In the genomic region with DNA sequence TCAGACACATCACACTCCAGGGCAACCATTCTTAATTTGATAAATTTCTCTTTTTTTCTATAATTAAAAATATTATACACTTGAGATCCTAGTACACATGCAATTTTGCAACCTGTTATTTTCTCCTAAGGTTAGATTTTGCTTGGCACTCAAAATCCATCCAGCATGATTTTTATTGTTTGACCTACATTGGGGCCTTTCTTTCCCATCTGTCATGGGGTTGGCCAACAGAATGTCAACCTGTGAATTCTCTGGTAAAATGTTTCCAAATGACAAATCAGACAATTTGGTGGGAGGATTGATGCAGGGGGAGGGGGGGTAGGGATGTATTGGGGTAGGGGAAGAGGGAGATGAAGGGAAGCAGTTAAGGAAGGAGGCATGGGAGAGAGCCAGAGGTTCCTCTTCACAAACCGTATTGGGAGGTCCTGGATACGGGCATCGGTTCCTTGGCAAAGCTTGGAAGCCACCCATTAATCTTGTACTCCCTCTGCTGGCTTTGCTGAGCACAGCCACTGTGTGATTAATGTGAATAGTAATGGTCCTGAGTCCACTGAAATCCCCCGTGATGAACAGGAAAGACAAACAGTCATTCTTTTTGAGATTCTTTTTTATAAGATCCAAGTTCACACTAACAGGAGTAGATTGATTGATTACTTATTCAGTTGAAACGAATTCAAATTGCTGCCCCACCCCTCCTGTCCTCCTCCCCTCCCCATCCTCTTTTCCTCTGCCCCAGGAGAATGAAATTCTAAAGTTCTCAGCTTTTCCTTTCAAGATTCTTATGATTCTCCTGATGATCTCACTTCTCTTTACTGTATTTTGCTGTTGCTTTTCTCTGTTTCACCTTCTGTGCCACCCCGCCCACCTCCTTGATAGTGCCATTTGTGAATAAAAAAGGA, we compare ENCODE assay signal across 9 cellular contexts.
DNase-seq lines count a peak whose midpoint lies in the region; ATAC-seq and TF ChIP-seq lines count a peak whose summit lies in the region.
"Had no signal": no experiment of that assay in that cellular context is flagged by ENCODE, and none has a peak within 500 bp of the region (broad histone marks: within the 10 kb centered on the region; RNA-seq: fewer than 3 reads in every experiment).

No MANE protein-coding gene starts in this region.

- intact Hi-C loops in MCF 10A (cut with micrococcal nuclease), result loop anchor here (1.0 to 2.0 kb wide), 4 partner anchors 100 to 353 kb away; partner anchors contain the start of gene MAGI1

- ATAC-seq in HG02981 (IDR thresholded peaks at IDR 0.05; ENCODE audit: unreplicated experiment), result peak; percentile 63
- no peak for ATAC-seq in thoracic aorta (ENCODE audit: insufficient number of reproducible peaks, low FRiP score, low read depth)

- H3K4me3 Mint-ChIP-seq in MCF 10A (ENCODE audit: unreplicated experiment), result no peak overlapping the region

- DNase-seq in NK-92 treated with Interleukin-12 subunit alpha and Interleukin-12 subunit beta, amount 100 ng/mL, for 24 hours (lab: John Stamatoyannopoulos, UW), result peak; percentile 2
- DNase-seq in NK-92 (lab: John Stamatoyannopoulos, UW; ENCODE audit: unreplicated experiment), result no peak
- peak; percentile 23 for DNase-seq in NCI-H774 (lab: John Stamatoyannopoulos, UW)
- DNase-seq in MCF 10A (ENCODE audit: unreplicated experiment), result peak; percentile 77
- peak; percentile 81 for DNase-seq in iPS-NIHi7 (ENCODE audit: extremely low spot score)
- no peak for DNase-seq in thoracic aorta (ENCODE audit: low spot score)
- DNase-seq in T-helper 9 cell, result no peak

- TF ChIP-seq CTCF in MCF 10A (IDR thresholded peaks at IDR 0.05; ENCODE audit: unreplicated experiment) (peak; percentile 74), thoracic aorta (IDR thresholded peaks at IDR 0.05) (peak; percentile 80)

- H3K27ac Mint-ChIP-seq in MCF 10A (ENCODE audit: low read depth, unreplicated experiment), result no peak overlapping the region

- H3K9me3 ChIP-seq in thoracic aorta, result no peaks in the 10 kb centered on the region
- H3K9me3 ChIP-seq: BLaER1 treated with 17β-estradiol and CSF1 and Interleukin-3, amounts not matched to agents 10 nM and 100 nM had no signal

- H3K4me1 Mint-ChIP-seq in MCF 10A (ENCODE audit: insufficient read depth, unreplicated experiment), result no peaks in the 10 kb centered on the region

- BruUV-seq in MCF 10A (replicated peaks; lab: Mats Ljungman, UMichigan), result no TSS peak

- H3K36me3 ChIP-seq in thoracic aorta, result no peaks in the 10 kb centered on the region
- H3K36me3 ChIP-seq: BLaER1 treated with 17β-estradiol and CSF1 and Interleukin-3, amounts not matched to agents 10 nM and 100 nM had no signal

- H3K36me3 Mint-ChIP-seq in MCF 10A (ENCODE audit: insufficient read depth, unreplicated experiment), result no peaks in the 10 kb centered on the region

- POLR2A ChIA-PET in MCF 10A (lab: Yijun Ruan, JAX), result interaction anchor here (0.5 to 0.8 kb wide), 3 partner anchors 306 to 699 kb away, joined by 3 read pairs; no protein-coding TSS in a partner anchor

- no peaks in the 10 kb centered on the region for H3K9me3 Mint-ChIP-seq in MCF 10A (ENCODE audit: unreplicated experiment)

- CTCF ChIA-PET in MCF 10A (lab: Yijun Ruan, JAX), result interaction anchor here (0.6 to 4.3 kb wide), 33 partner anchors 8 to 702 kb away, joined by 3 to 29 read pairs (median 3); no protein-coding TSS in a partner anchor

- no peaks in the 10 kb centered on the region for H3K27me3 ChIP-seq in thoracic aorta (replicated peaks; ENCODE audit: insufficient read depth)
- H3K27me3 ChIP-seq: BLaER1 treated with 17β-estradiol and CSF1 and Interleukin-3, amounts not matched to agents 10 nM and 100 nM had no signal

- peaks cover 0 to 9% of the 10 kb centered on the region in 2 donors for H3K4me1 ChIP-seq in thoracic aorta (ENCODE audit: control insufficient read depth in 1 of 2, low read depth in 2 of 2)
- H3K4me1 ChIP-seq: BLaER1 treated with 17β-estradiol and CSF1 and Interleukin-3, amounts not matched to agents 10 nM and 100 nM had no signal

- no peak overlapping the region for H3K27ac ChIP-seq in thoracic aorta
- H3K27ac ChIP-seq: BLaER1 treated with 17β-estradiol and CSF1 and Interleukin-3, amounts not matched to agents 10 nM and 100 nM had no signal

- H3K27me3 Mint-ChIP-seq in MCF 10A (ENCODE audit: insufficient read depth, unreplicated experiment), result peaks cover 15% of the 10 kb centered on the region

- H3K4me3 ChIP-seq in thoracic aorta, result no peak overlapping the region
- H3K4me3 ChIP-seq: BLaER1 treated with 17β-estradiol and CSF1 and Interleukin-3, amounts not matched to agents 10 nM and 100 nM had no signal

Comparison
In these comparisons a context has a peak if more than half of its experiments do, and no peak if none do; other contexts are left out.
1. DNase-seq: peak in NK-92 treated with Interleukin-12 subunit alpha and Interleukin-12 subunit beta, amount 100 ng/mL, for 24 hours (single experiment), NCI-H774 (single experiment), MCF 10A (single experiment) and iPS-NIHi7 (single experiment); none in NK-92 (single experiment), thoracic aorta (single experiment) and T-helper 9 cell (single experiment).